ENCODE assay signal across 10 cellular contexts in the genomic region with DNA sequence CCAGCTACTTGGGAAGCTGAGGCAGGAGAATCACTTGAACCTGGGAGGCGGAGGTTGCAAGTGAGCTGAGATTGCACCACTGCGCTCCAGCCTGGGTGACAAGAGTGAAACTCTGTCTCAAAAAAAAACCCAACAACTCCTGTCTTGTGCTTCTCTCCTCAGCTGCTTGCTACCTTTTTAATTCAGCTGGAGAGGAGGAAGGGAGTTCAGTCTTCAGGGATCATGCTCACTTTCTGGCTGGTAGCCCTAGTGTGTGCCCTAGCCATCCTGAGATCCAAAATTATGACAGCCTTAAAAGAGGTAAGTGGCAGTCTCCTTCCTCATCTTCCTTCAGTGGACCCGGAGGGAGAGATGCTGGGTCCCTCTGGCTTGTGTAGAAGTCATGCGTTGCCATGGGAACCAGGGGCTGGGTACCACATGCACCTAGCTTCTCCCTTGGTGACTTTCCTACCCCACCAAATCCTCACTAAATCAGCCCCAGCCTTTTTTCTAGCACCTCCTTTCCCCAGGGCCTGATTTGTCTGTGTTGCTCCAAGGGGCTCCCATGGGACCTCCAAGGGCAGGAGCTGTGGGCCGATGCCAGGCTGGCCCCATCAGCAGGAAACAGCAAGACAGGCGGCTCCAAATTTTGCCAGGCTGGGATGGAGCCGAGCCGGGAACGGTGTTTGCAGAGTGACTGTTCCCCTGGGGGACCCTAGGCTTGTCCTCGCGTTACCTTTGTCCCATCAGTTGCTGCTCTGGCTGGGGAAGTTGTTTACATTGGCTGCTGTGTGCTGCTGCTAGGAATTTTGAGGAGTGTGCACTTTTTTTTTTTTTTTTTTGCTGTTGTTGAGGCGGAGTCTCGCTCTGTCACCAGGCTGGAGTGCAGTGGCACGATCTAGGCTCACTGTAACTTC.
DNase-seq lines count a peak whose midpoint lies in the region; ATAC-seq and TF ChIP-seq lines count a peak whose summit lies in the region.
"Had no signal": no experiment of that assay in that cellular context is flagged by ENCODE, and none has a peak within 500 bp of the region (broad histone marks: within the 10 kb centered on the region; RNA-seq: fewer than 3 reads in every experiment).

No MANE protein-coding gene starts in this region.

- no peaks in the 10 kb centered on the region for H3K4me1 ChIP-seq in A673 (ENCODE audit: insufficient read depth, low read length, poor library complexity, severe bottlenecking)
- H3K4me1 ChIP-seq in breast epithelium: no peaks in the 10 kb centered on the region
- peaks cover 0 to 3% of the 10 kb centered on the region in 2 donors for H3K4me1 ChIP-seq in lung (ENCODE audit: control insufficient read depth in 2 of 2, insufficient read depth in 2 of 2, low read length in 2 of 2)

- H3K9me3 ChIP-seq in A673 (ENCODE audit: low read depth, low read length, poor library complexity, severe bottlenecking): no peaks in the 10 kb centered on the region
- no peaks in the 10 kb centered on the region for H3K9me3 ChIP-seq in breast epithelium
- H3K9me3 ChIP-seq in lung (ENCODE audit: control insufficient read depth in 2 of 2, insufficient read depth in 1 of 2, low read length in 1 of 2): no peaks in the 10 kb centered on the region

- H3K27me3 ChIP-seq in A673 (replicated peaks; ENCODE audit: insufficient read depth, low read depth, low read length, poor library complexity) (no peaks in the 10 kb centered on the region), breast epithelium (no peaks in the 10 kb centered on the region), lung (ENCODE audit: control insufficient read depth, insufficient read depth) (no peaks in the 10 kb centered on the region)

- no peak overlapping the region for H3K27ac ChIP-seq in A673 (ENCODE audit: low read depth, low read length, poor library complexity, severe bottlenecking)
- no peak overlapping the region for H3K27ac ChIP-seq in breast epithelium
- no peak overlapping the region for H3K27ac ChIP-seq in lung (ENCODE audit: low read depth in 1 of 2, low read length in 1 of 2)

- no peak overlapping the region for H3K4me3 ChIP-seq in A673 (ENCODE audit: low read depth, low read length, poor library complexity, severe bottlenecking)
- H3K4me3 ChIP-seq in breast epithelium: no peak overlapping the region
- H3K4me3 ChIP-seq in lung: no peak overlapping the region

- no peak for TF ChIP-seq POLR2A in breast epithelium (IDR thresholded peaks at IDR 0.05)

- CTCF ChIA-PET in A673 (lab: Charles Lee): no interaction called here

- no TSS peak for BruUV-seq in A673 (replicated peaks; lab: Mats Ljungman, UMichigan)

- POLR2A ChIA-PET in A673 (lab: Charles Lee; ENCODE audit: low non-redundant PET): no interaction called here

- peak; percentile 50 for ATAC-seq in lung (ENCODE audit: insufficient read depth, low FRiP score)
- no peak for ATAC-seq in HG03097 (IDR thresholded peaks at IDR 0.05; ENCODE audit: low FRiP score, unreplicated experiment)
- ATAC-seq in HG02870 (IDR thresholded peaks at IDR 0.05; ENCODE audit: unreplicated experiment): no peak
- ATAC-seq: natural killer cell treated with Interleukin-12 subunit alpha and Interleukin-12 subunit beta and Interleukin-15 and Interleukin-18, amount 100 ng/mL, for 72 hours had no signal

- TF ChIP-seq CTCF in A673 (conservative IDR thresholded peaks at IDR 0.05; ENCODE audit: low read depth, low read length) (no peak), breast epithelium (IDR thresholded peaks at IDR 0.05) (no peak), lung (IDR thresholded peaks at IDR 0.05; ENCODE audit: control extremely low read depth, extremely low read depth) (no peak)

- in situ Hi-C loops in G401 (cut with HindIII; ENCODE audit: low sequenced_read_pairs): no loop called here

- DNase-seq in A673 (ENCODE audit: low spot score) (peak; percentile 21), LHCN-M2 (ENCODE audit: low read depth) (peak; percentile 49), breast epithelium (ENCODE audit: low spot score in 2 of 2) (peak; percentile 39 to 75), lung (ENCODE audit: low spot score) (peak; percentile 37), EL (no peak), G401 (ENCODE audit: low spot score) (no peak)
- DNase-seq: CD4-positive, alpha-beta T cell had no signal

- no peaks in the 10 kb centered on the region for H3K36me3 ChIP-seq in A673 (ENCODE audit: insufficient read depth, low read length, poor library complexity, severe bottlenecking)
- H3K36me3 ChIP-seq in breast epithelium: no peaks in the 10 kb centered on the region
- peaks cover 2 to 21% of the 10 kb centered on the region in 2 donors for H3K36me3 ChIP-seq in lung (ENCODE audit: control insufficient read depth in 2 of 2, insufficient read depth in 2 of 2, low read length in 2 of 2)

- WGBS in lung, 2 donors: 51 to 72% methylated on average over 14 of the region's 14 CpGs

- intact Hi-C loops in A673 (cut with micrococcal nuclease; ENCODE audit: unreplicated experiment) (no loop called here), breast epithelium (cut with DNase I; ENCODE audit: low total_unique reads) (no loop called here)

Comparison
In these comparisons a context has a peak if more than half of its experiments do, and no peak if none do; other contexts are left out.
1. DNase-seq: peak in A673 (single experiment), LHCN-M2 (single experiment), breast epithelium (2 of 2) and lung (single experiment); none in EL (single experiment) and G401 (single experiment).